Comparison of ENCODE assay signal across 11 cellular contexts in the genomic region with DNA sequence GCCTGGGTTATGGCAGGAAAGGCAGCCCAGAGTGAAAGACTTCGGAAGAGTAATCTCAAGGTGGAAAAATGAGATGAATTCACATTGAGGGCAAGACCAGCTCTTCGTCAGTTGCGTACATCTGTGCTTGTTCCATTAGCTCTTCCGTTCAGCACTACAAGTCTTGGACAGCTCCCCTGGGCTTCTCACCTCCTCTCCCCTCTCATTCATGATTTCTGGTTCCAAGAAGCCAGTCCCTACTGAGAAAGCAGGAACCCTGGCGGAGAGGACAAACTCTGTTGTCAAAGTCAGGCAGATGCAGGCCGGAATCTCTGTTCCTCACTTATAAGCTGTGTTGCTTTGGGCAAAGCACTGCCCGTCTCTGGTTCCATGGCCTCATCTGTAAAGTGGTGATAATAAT.
A peak's percentile ranks its signal among the peaks of the same experiment; 100 is the strongest.
DNase-seq lines count a peak whose midpoint lies in the region; ATAC-seq and TF ChIP-seq lines count a peak whose summit lies in the region.
"Had no signal": no experiment of that assay in that cellular context is flagged by ENCODE, and none has a peak within 500 bp of the region (broad histone marks: within the 10 kb centered on the region; RNA-seq: fewer than 3 reads in every experiment).

No MANE protein-coding gene starts in this region.

- in situ Hi-C loops in astrocyte of the cerebellum (cut with HindIII; ENCODE audit: low sequenced_read_pairs) = no loop called here

- H3K4me1 ChIP-seq in DND-41 (ENCODE audit: insufficient read depth, low read length) = no peaks in the 10 kb centered on the region

- H3K9me3 ChIP-seq in DND-41 (ENCODE audit: insufficient read depth, low read length, severe bottlenecking) = no peaks in the 10 kb centered on the region

- H2AFZ ChIP-seq in DND-41 (ENCODE audit: low read depth, low read length) = no peak overlapping the region

- ATAC-seq in DND-41 (ENCODE audit: insufficient read depth, low read depth) = no peak
- no peak for ATAC-seq in GM18907 (IDR thresholded peaks at IDR 0.05; ENCODE audit: unreplicated experiment)
- ATAC-seq in GM21367 (IDR thresholded peaks at IDR 0.05; ENCODE audit: unreplicated experiment) = no peak
- ATAC-seq in Right ventricle myocardium inferior = no peak
- ATAC-seq: stimulated activated effector memory CD8-positive, alpha-beta T cell treated with anti-CD3 and anti-CD28 coated beads, Interleukin-12 subunit alpha, Interleukin-12 subunit beta, amount 100 ng/mL, for 72 hours had no signal

- intact Hi-C loops in Right ventricle myocardium inferior (cut with DNase I) = no loop called here

- peak; percentile 54 for DNase-seq in DND-41
- DNase-seq in HuH-7.5 (ENCODE audit: low spot score) = peak; percentile 36
- DNase-seq in astrocyte of the cerebellum (ENCODE audit: low read depth) = peak; percentile 45
- DNase-seq in kidney tubule cell (ENCODE audit: low spot score) = peak; percentile 34
- DNase-seq in T1000 (lab: John Stamatoyannopoulos, UW) = no peak
- no peak for DNase-seq in Right ventricle myocardium inferior (ENCODE audit: missing footprints)
- DNase-seq: effector CD8-positive, alpha-beta T cell; NCI-H1436 treated with DMSO at 0.1 percent for 48 hours had no signal

- H3K36me3 ChIP-seq in DND-41 (ENCODE audit: insufficient read depth, low read length) = no peaks in the 10 kb centered on the region

- H3K27me3 ChIP-seq in DND-41 (ENCODE audit: insufficient read depth, low read length, poor library complexity) = no peaks in the 10 kb centered on the region

- TF ChIP-seq CTCF in DND-41 (IDR thresholded peaks at IDR 0.05; ENCODE audit: borderline replicate concordance, extremely low read depth, low read length, poor library complexity, severe bottlenecking) = no peak
- TF ChIP-seq CTCF in astrocyte of the cerebellum (IDR thresholded peaks at IDR 0.05; ENCODE audit: low read depth, low read length, missing control alignments) = no peak

- no peak overlapping the region for H3K9ac ChIP-seq in DND-41 (ENCODE audit: low read depth, low read length)

- H4K20me1 ChIP-seq in DND-41 (ENCODE audit: insufficient read depth, low read length) = peaks cover 3% of the 10 kb centered on the region; the same call in 1 of the 2 replicates

- no peak overlapping the region for H3K4me2 ChIP-seq in DND-41 (ENCODE audit: insufficient read depth, low read length)

- H3K27ac ChIP-seq in DND-41 (ENCODE audit: low read length) = no peak overlapping the region

- H3K79me2 ChIP-seq in DND-41 (ENCODE audit: insufficient read depth, low read length) = no peaks in the 10 kb centered on the region

- H3K4me3 ChIP-seq in DND-41 (ENCODE audit: low read depth in 1 of 2, low read length in 2 of 2) = no peak overlapping the region
- H3K4me3 ChIP-seq in astrocyte of the cerebellum (ENCODE audit: low read depth, low read length) = no peak overlapping the region

Comparison
In these comparisons a context has a peak if more than half of its experiments do, and no peak if none do; other contexts are left out.
1. DNase-seq: peak in DND-41 (single experiment), HuH-7.5 (single experiment), astrocyte of the cerebellum (single experiment) and kidney tubule cell (single experiment); none in T1000 (single experiment) and Right ventricle myocardium inferior (single experiment).